ENCODE assay signal across 12 cellular contexts in the genomic region with DNA sequence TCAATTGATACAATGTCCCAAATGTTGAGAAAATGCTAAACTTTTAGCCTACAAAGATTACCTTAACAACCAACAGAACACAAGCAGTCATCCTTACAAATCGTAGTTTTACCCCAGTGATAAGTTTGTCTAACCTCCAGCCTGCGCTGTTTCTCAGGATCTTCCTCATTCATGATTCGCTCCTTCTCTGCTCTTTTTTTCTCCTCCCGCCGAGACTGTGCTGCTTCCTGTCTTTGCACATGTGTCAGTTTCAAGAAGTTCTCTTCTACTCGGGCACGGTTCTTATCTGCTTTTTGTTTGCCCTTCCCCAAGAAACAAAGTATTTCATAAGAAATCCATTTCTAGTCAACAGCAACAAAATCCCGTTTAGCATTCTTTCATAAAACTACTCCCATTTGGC. TPM values are rescaled to one million over a fixed set of nuclear protein-coding genes. Genes with fewer than 3 reads are reported as not detected.
DNase-seq lines count a peak whose midpoint lies in the region; ATAC-seq, FAIRE-seq and TF ChIP-seq lines count a peak whose summit lies in the region.
"Had no signal": no experiment of that assay in that cellular context is flagged by ENCODE, and none has a peak within 500 bp of the region (broad histone marks: within the 10 kb centered on the region; RNA-seq: fewer than 3 reads in every experiment).

No MANE protein-coding gene starts in this region.

- H3K27ac Mint-ChIP-seq in activated T-cell treated with anti-CD3 and anti-CD28 coated beads, Interleukin-2, amount 50 U/mL, for 72 hours: peak overlapping the region; percentile 96
- H3K27ac Mint-ChIP-seq in stimulated activated memory B cell treated with anti-CD40 and anti-IgM and Interleukin-4, amounts not matched to agents 10 μg/mL and 1 μg/mL and 100 μg/mL, for 72 hours: peak overlapping the region; percentile 74

- H3K27ac ChIP-seq in K562 (ENCODE audit: extremely low read depth, low read depth, low read length) (peak overlapping the region; percentile 2; the same call in 1 of the 3 replicates), adrenal gland (no peak overlapping the region)
- H3K27ac ChIP-seq: gastroesophageal sphincter had no signal

- peak; percentile 12 to 23 for DNase-seq in activated T-cell treated with anti-CD3 and anti-CD28 coated beads, Interleukin-2, amount 50 U/mL, for 72 hours
- no peak for DNase-seq in activated T-cell treated with anti-CD3 and anti-CD28 coated beads for 4 hours
- peak; percentile 93 for DNase-seq in OCI-M1 (lab: John Stamatoyannopoulos, UW)
- no peak for DNase-seq in K562 (ENCODE audit: extremely low read depth in 1 of 4, low spot score in 3 of 4)
- no peak for DNase-seq in adrenal gland
- DNase-seq: dermis blood vessel endothelial cell, NCI-H1436 treated with DMSO at 0.1 percent for 48 hours, retina had no signal

- CTCF ChIA-PET in K562 (lab: Yijun Ruan, JAX; ENCODE audit: low intra/inter-chr PET ratio): no interaction called here

- no peak overlapping the region for H2AFZ ChIP-seq in K562 (ENCODE audit: low read depth, low read length)

- BruUV-seq in K562 (replicated peaks; lab: Mats Ljungman, UMichigan): no TSS peak

- H3K9me1 ChIP-seq in K562 (ENCODE audit: control insufficient read depth, insufficient read depth, low read length): no peaks in the 10 kb centered on the region

- no peaks in the 10 kb centered on the region for H3K27me3 Mint-ChIP-seq in activated T-cell treated with anti-CD3 and anti-CD28 coated beads, Interleukin-2, amount 50 U/mL, for 72 hours (ENCODE audit: low read depth)
- H3K27me3 Mint-ChIP-seq in stimulated activated memory B cell treated with anti-CD40 and anti-IgM and Interleukin-4, amounts not matched to agents 10 μg/mL and 1 μg/mL and 100 μg/mL, for 72 hours: no peaks in the 10 kb centered on the region

- no peaks in the 10 kb centered on the region for H4K20me1 ChIP-seq in K562 (replicated peaks; ENCODE audit: control insufficient read depth, insufficient read depth, low read length)

- H3K79me2 ChIP-seq in K562 (ENCODE audit: control insufficient read depth, insufficient read depth, low read length): 0 out of 3 replicates have a peak, but pooled peaks cover 6% of the 10 kb centered on the region

- no peak for TF ChIP-seq EP300 in K562 (IDR thresholded peaks at IDR 0.05; ENCODE audit: low read length)

- in situ Hi-C loops in K562 (cut with MboI): no loop called here

- peak overlapping the region; percentile 77 to 85 for H3K4me3 Mint-ChIP-seq in activated T-cell treated with anti-CD3 and anti-CD28 coated beads, Interleukin-2, amount 50 U/mL, for 72 hours
- peak overlapping the region; percentile 2 for H3K4me3 Mint-ChIP-seq in stimulated activated memory B cell treated with anti-CD40 and anti-IgM and Interleukin-4, amounts not matched to agents 10 μg/mL and 1 μg/mL and 100 μg/mL, for 72 hours

- TF ChIP-seq CTCF in K562 (IDR thresholded peaks at IDR 0.05 in 2 of 3, conservative IDR thresholded peaks at IDR 0.05 in 1 of 3; ENCODE audit: insufficient read depth in 2 of 3, low read depth in 1 of 3, low read length in 3 of 3) (no peak), adrenal gland (IDR thresholded peaks at IDR 0.05) (no peak)

- H3K27me3 ChIP-seq in K562 (ENCODE audit: control insufficient read depth in 2 of 2, insufficient read depth in 2 of 2, low read length in 2 of 2) (no peaks in the 10 kb centered on the region), adrenal gland (no peaks in the 10 kb centered on the region)
- H3K27me3 ChIP-seq: gastroesophageal sphincter had no signal

- H3K36me3 Mint-ChIP-seq in activated T-cell treated with anti-CD3 and anti-CD28 coated beads, Interleukin-2, amount 50 U/mL, for 72 hours (ENCODE audit: insufficient read depth in 2 of 2): peaks cover 11 to 33% of the 10 kb centered on the region in 2 donors
- H3K36me3 Mint-ChIP-seq in stimulated activated memory B cell treated with anti-CD40 and anti-IgM and Interleukin-4, amounts not matched to agents 10 μg/mL and 1 μg/mL and 100 μg/mL, for 72 hours: peaks cover 54% of the 10 kb centered on the region

- H3K4me2 ChIP-seq in K562 (ENCODE audit: insufficient read depth, low read length): no peak overlapping the region

- no peaks in the 10 kb centered on the region for H3K9me3 Mint-ChIP-seq in activated T-cell treated with anti-CD3 and anti-CD28 coated beads, Interleukin-2, amount 50 U/mL, for 72 hours
- no peaks in the 10 kb centered on the region for H3K9me3 Mint-ChIP-seq in stimulated activated memory B cell treated with anti-CD40 and anti-IgM and Interleukin-4, amounts not matched to agents 10 μg/mL and 1 μg/mL and 100 μg/mL, for 72 hours

- POLR2A ChIA-PET in K562 (lab: Yijun Ruan, JAX): interaction anchor here (0.7 to 1.5 kb wide), 2 partner anchors 9 to 10 kb away, joined by 3 to 4 read pairs; no protein-coding TSS in a partner anchor

- intact Hi-C loops in K562 (cut with micrococcal nuclease): no loop called here
- intact Hi-C loops in adrenal gland (cut with DNase I): no loop called here

- TF ChIP-seq POLR2A in K562 (conservative IDR thresholded peaks at IDR 0.05) (no peak), adrenal gland (IDR thresholded peaks at IDR 0.05) (no peak)

- no peaks in the 10 kb centered on the region for H3K9me3 ChIP-seq in K562 (replicated peaks; ENCODE audit: control insufficient read depth, insufficient read depth, low read depth, low read length)
- no peaks in the 10 kb centered on the region for H3K9me3 ChIP-seq in adrenal gland (replicated peaks in 1 of 3)
- H3K9me3 ChIP-seq: gastroesophageal sphincter had no signal

- TF ChIP-seq RAD21 in K562 (CRISPR knock-in tag; conservative IDR thresholded peaks at IDR 0.05 in 1 of 2, IDR thresholded peaks at IDR 0.05 in 1 of 2): no peak

- no peak overlapping the region for H3K9ac ChIP-seq in K562 (ENCODE audit: insufficient read depth in 1 of 2, low read depth in 2 of 2, low read length in 2 of 2)

- H3K36me3 ChIP-seq in K562 (ENCODE audit: control insufficient read depth, insufficient read depth, low read length) (peaks cover 85% of the 10 kb centered on the region), adrenal gland (replicated peaks in 1 of 2) (peaks cover 0 to 78% of the 10 kb centered on the region in 2 donors)

- H3K4me1 ChIP-seq in K562 (replicated peaks in 1 of 2; ENCODE audit: control insufficient read depth in 2 of 2, insufficient read depth in 2 of 2, low read length in 2 of 2) (no peaks in the 10 kb centered on the region), adrenal gland (replicated peaks in 1 of 2) (no peaks in the 10 kb centered on the region)
- H3K4me1 ChIP-seq: gastroesophageal sphincter had no signal

- FAIRE-seq in K562 (lab: Jason Lieb, UNC): no peak

- peaks cover 22% of the 10 kb centered on the region for H3K4me1 Mint-ChIP-seq in activated T-cell treated with anti-CD3 and anti-CD28 coated beads, Interleukin-2, amount 50 U/mL, for 72 hours (ENCODE audit: low read depth)
- peaks cover 8% of the 10 kb centered on the region for H3K4me1 Mint-ChIP-seq in stimulated activated memory B cell treated with anti-CD40 and anti-IgM and Interleukin-4, amounts not matched to agents 10 μg/mL and 1 μg/mL and 100 μg/mL, for 72 hours

- ATAC-seq in activated T-cell treated with anti-CD3 and anti-CD28 coated beads, Interleukin-2, amount 50 U/mL, for 72 hours (replicated peaks in 1 of 2): peak; percentile 31 to 53
- ATAC-seq in K562: no peak
- ATAC-seq in stimulated activated memory B cell treated with anti-CD40 and anti-IgM and Interleukin-4, amounts not matched to agents 10 μg/mL and 1 μg/mL and 100 μg/mL, for 72 hours: no peak
- no peak for ATAC-seq in HG03039 (IDR thresholded peaks at IDR 0.05; ENCODE audit: unreplicated experiment)
- no peak for ATAC-seq in HG03565 (IDR thresholded peaks at IDR 0.05; ENCODE audit: unreplicated experiment)
- ATAC-seq: gastroesophageal sphincter had no signal

- WGBS in K562 (ENCODE audit: insufficient coverage, low coverage, missing lambda C conversion rate): 74% methylated on average over 8 of the region's 8 CpGs
- 65 to 77% (median 75%) methylated on average over 8 of the region's 8 CpGs for WGBS in adrenal gland, 4 donors

- H3K4me3 ChIP-seq in K562: no peak overlapping the region
- H3K4me3 ChIP-seq in adrenal gland: no peak overlapping the region
- H3K4me3 ChIP-seq: gastroesophageal sphincter had no signal

RNA-seq across cellular contexts. Expression of a gene that starts 10.2 kb away (rescaled TPM):
- total RNA-seq in activated T-cell treated with anti-CD3 and anti-CD28 coated beads, Interleukin-2, amount 50 U/mL, for 72 hours: 10 to 100 TPM; 71.7 to 77.7 TPM
- total RNA-seq in K562 (2011; cell fraction: chromatin; rRNA removed; ENCODE audit: low replicate concordance): 114 and 163 TPM in 2 replicates
- total RNA-seq in K562 (2011; cell fraction: nucleolus; rRNA removed): 45.9 and 52.5 TPM in 2 replicates
- 91.0 and 162 TPM in 2 replicates for total RNA-seq in K562 (2011; cell fraction: nucleoplasm; rRNA removed)
- total RNA-seq in K562 (2014; rRNA removed): 10.6 and 12.9 TPM in 2 replicates
- 19.4 and 21.5 TPM in 2 replicates for total RNA-seq in K562 (2014; rRNA removed; fragmentation: Illumina TruSeq; extraction: Trizol)
- 18.7 and 20.5 TPM in 2 replicates for total RNA-seq in K562 (2015; rRNA removed; fragmentation: Illumina TruSeq; extraction: Trizol)
- total RNA-seq in K562 (2021): 21.2 and 22.5 TPM in 2 replicates
- 33.0 and 46.3 TPM in 2 replicates for polyA plus RNA-seq in K562 (2011; rRNA removed)
- 24.1 and 25.3 TPM in 2 replicates for polyA plus RNA-seq in K562 (2011; cell fraction: cytosol; rRNA removed)
- polyA plus RNA-seq in K562 (2011; cell fraction: nucleus; rRNA removed): 88.9 and 93.8 TPM in 2 replicates
- 26.8 and 31.1 TPM in 2 replicates for polyA plus RNA-seq in K562 (2012)
- polyA plus RNA-seq in K562 (2014; fragmentation: Illumina TruSeq; extraction: Trizol): 28.9 and 30.4 TPM in 2 replicates
- 10 to 100 TPM in 1 of 2 experiments, 1 to 10 TPM in 1; 6.6 to 12.5 TPM for polyA plus RNA-seq in K562 (2014; fragmentation: Nextera tagmentation; extraction: Ambion mirVana)
- 19.6 and 20.2 TPM in 2 replicates for polyA plus RNA-seq in K562 (2014; rRNA removed)
- 36.9 and 43.2 TPM in 2 replicates for polyA minus RNA-seq in K562 (2011; rRNA and poly(A)+ RNA removed)
- polyA minus RNA-seq in K562 (2011; cell fraction: cytosol; rRNA and poly(A)+ RNA removed): 8.1 and 13.3 TPM in 2 replicates
- polyA minus RNA-seq in K562 (2011; cell fraction: nucleus; rRNA and poly(A)+ RNA removed): 21.5 and 34.3 TPM in 2 replicates
- total RNA-seq in adrenal gland: 10 to 100 TPM; 16.7 to 91.1 (median 37.5) TPM
- polyA plus RNA-seq in adrenal gland: 10 to 100 TPM; 34.5 to 67.6 (median 53.9) TPM

RNA-seq across cellular contexts. Expression of a gene that starts 21.6 kb away (rescaled TPM):
- total RNA-seq in activated T-cell treated with anti-CD3 and anti-CD28 coated beads, Interleukin-2, amount 50 U/mL, for 72 hours: 10 to 100 TPM; 59.5 to 60.3 TPM
- 103 and 222 TPM in 2 replicates for total RNA-seq in K562 (2011; cell fraction: chromatin; rRNA removed; ENCODE audit: low replicate concordance)
- total RNA-seq in K562 (2011; cell fraction: nucleolus; rRNA removed): 69.7 and 88.4 TPM in 2 replicates
- 122 and 142 TPM in 2 replicates for total RNA-seq in K562 (2011; cell fraction: nucleoplasm; rRNA removed)
- total RNA-seq in K562 (2014; rRNA removed) (97.4 and 106 TPM in 2 replicates), K562 (2014; rRNA removed; fragmentation: Illumina TruSeq; extraction: Trizol) (135 and 153 TPM in 2 replicates), K562 (2015; rRNA removed; fragmentation: Illumina TruSeq; extraction: Trizol) (135 and 138 TPM in 2 replicates), K562 (2021) (104 and 118 TPM in 2 replicates), adrenal gland (100 to 1,000 TPM in 4 of 8 donors, 10 to 100 TPM in 4; 46.8 to 148 (median 109) TPM)
- polyA plus RNA-seq in K562 (2011; rRNA removed) (91.4 and 138 TPM in 2 replicates), K562 (2014; fragmentation: Illumina TruSeq; extraction: Trizol) (142 and 162 TPM in 2 replicates), K562 (2014; fragmentation: Nextera tagmentation; extraction: Ambion mirVana) (10 to 100 TPM; 15.5 to 20.5 TPM), K562 (2014; rRNA removed) (122 and 125 TPM in 2 replicates), adrenal gland (100 to 1,000 TPM in 1 of 3 donors, 10 to 100 TPM in 2; 24.2 to 216 (median 29.0) TPM)
- 24.9 and 47.4 TPM in 2 replicates for polyA plus RNA-seq in K562 (2011; cell fraction: cytosol; rRNA removed)
- 27.4 and 34.6 TPM in 2 replicates for polyA plus RNA-seq in K562 (2011; cell fraction: nucleus; rRNA removed)
- polyA plus RNA-seq in K562 (2012): 76.4 and 96.4 TPM in 2 replicates
- polyA minus RNA-seq in K562 (2011; rRNA and poly(A)+ RNA removed): 174 and 206 TPM in 2 replicates
- 41.3 and 67.3 TPM in 2 replicates for polyA minus RNA-seq in K562 (2011; cell fraction: cytosol; rRNA and poly(A)+ RNA removed)
- 19.8 and 35.3 TPM in 2 replicates for polyA minus RNA-seq in K562 (2011; cell fraction: nucleus; rRNA and poly(A)+ RNA removed)

RNA-seq across cellular contexts. Expression of a gene that starts 22.2 kb away (rescaled TPM):
- total RNA-seq in activated T-cell treated with anti-CD3 and anti-CD28 coated beads, Interleukin-2, amount 50 U/mL, for 72 hours: 100 to 1,000 TPM; 112 to 114 TPM
- 286 and 625 TPM in 2 replicates for total RNA-seq in K562 (2011; cell fraction: chromatin; rRNA removed; ENCODE audit: low replicate concordance)
- total RNA-seq in K562 (2011; cell fraction: nucleolus; rRNA removed): 95.6 and 105 TPM in 2 replicates
- total RNA-seq in K562 (2011; cell fraction: nucleoplasm; rRNA removed): 194 and 282 TPM in 2 replicates
- 54.0 and 65.1 TPM in 2 replicates for total RNA-seq in K562 (2014; rRNA removed)
- total RNA-seq in K562 (2014; rRNA removed; fragmentation: Illumina TruSeq; extraction: Trizol): 74.6 and 82.9 TPM in 2 replicates
- total RNA-seq in K562 (2015; rRNA removed; fragmentation: Illumina TruSeq; extraction: Trizol): 80.9 and 87.6 TPM in 2 replicates
- 92.0 and 93.7 TPM in 2 replicates for total RNA-seq in K562 (2021)
- polyA plus RNA-seq in K562 (2011; rRNA removed): 121 and 149 TPM in 2 replicates
- polyA plus RNA-seq in K562 (2011; cell fraction: cytosol; rRNA removed): 26.3 and 46.1 TPM in 2 replicates
- polyA plus RNA-seq in K562 (2011; cell fraction: nucleus; rRNA removed): 277 and 361 TPM in 2 replicates
- polyA plus RNA-seq in K562 (2012): 76.8 and 90.5 TPM in 2 replicates
- polyA plus RNA-seq in K562 (2014; fragmentation: Illumina TruSeq; extraction: Trizol): 128 and 133 TPM in 2 replicates
- polyA plus RNA-seq in K562 (2014; fragmentation: Nextera tagmentation; extraction: Ambion mirVana): 10 to 100 TPM; 16.5 to 28.4 TPM
- polyA plus RNA-seq in K562 (2014; rRNA removed): 110 and 127 TPM in 2 replicates
- polyA minus RNA-seq in K562 (2011; rRNA and poly(A)+ RNA removed): 144 and 149 TPM in 2 replicates
- 49.8 and 56.9 TPM in 2 replicates for polyA minus RNA-seq in K562 (2011; cell fraction: cytosol; rRNA and poly(A)+ RNA removed)
- 82.4 and 167 TPM in 2 replicates for polyA minus RNA-seq in K562 (2011; cell fraction: nucleus; rRNA and poly(A)+ RNA removed)
- total RNA-seq in adrenal gland: 10 to 100 TPM; 45.0 to 99.8 (median 80.3) TPM
- polyA plus RNA-seq in adrenal gland: 100 to 1,000 TPM in 1 of 3 donors, 10 to 100 TPM in 2; 80.3 to 109 (median 88.8) TPM

RNA-seq across cellular contexts. Expression of a gene that starts 51.9 kb away (rescaled TPM):
- total RNA-seq in activated T-cell treated with anti-CD3 and anti-CD28 coated beads, Interleukin-2, amount 50 U/mL, for 72 hours: 100 to 1,000 TPM; 227 to 324 TPM
- total RNA-seq in K562 (2011; cell fraction: chromatin; rRNA removed; ENCODE audit: low replicate concordance): 3.2 and 10.4 TPM in 2 replicates
- 9.2 and 10.3 TPM in 2 replicates for total RNA-seq in K562 (2011; cell fraction: nucleolus; rRNA removed)
- 4.0 and 4.8 TPM in 2 replicates for total RNA-seq in K562 (2011; cell fraction: nucleoplasm; rRNA removed)
- total RNA-seq in K562 (2014; rRNA removed) (7.6 and 8.7 TPM in 2 replicates), K562 (2014; rRNA removed; fragmentation: Illumina TruSeq; extraction: Trizol) (0.70 and 0.76 TPM in 2 replicates), K562 (2015; rRNA removed; fragmentation: Illumina TruSeq; extraction: Trizol) (2.1 and 2.7 TPM in 2 replicates), K562 (2021) (8.7 and 11.2 TPM in 2 replicates), adrenal gland (10 to 100 TPM in 7 of 8 donors, 1 to 10 TPM in 1; 6.3 to 20.1 (median 12.0) TPM)
- polyA plus RNA-seq in K562 (2011; rRNA removed) (5.6 and 5.8 TPM in 2 replicates), K562 (2014; fragmentation: Illumina TruSeq; extraction: Trizol) (2.8 and 4.9 TPM in 2 replicates), K562 (2014; fragmentation: Nextera tagmentation; extraction: Ambion mirVana) (under 1 TPM; 0.07 to 0.18 TPM), K562 (2014; rRNA removed) (8.7 and 11.1 TPM in 2 replicates), adrenal gland (10 to 100 TPM in 2 of 3 donors, 1 to 10 TPM in 1; 2.5 to 76.3 (median 34.6) TPM)
- polyA plus RNA-seq in K562 (2011; cell fraction: cytosol; rRNA removed): 4.3 and 9.2 TPM in 2 replicates
- 13.6 and 28.0 TPM in 2 replicates for polyA plus RNA-seq in K562 (2011; cell fraction: nucleus; rRNA removed)
- 4.9 and 8.0 TPM in 2 replicates for polyA plus RNA-seq in K562 (2012)
- polyA minus RNA-seq in K562 (2011; rRNA and poly(A)+ RNA removed): 0.88 and 0.93 TPM in 2 replicates
- polyA minus RNA-seq in K562 (2011; cell fraction: cytosol; rRNA and poly(A)+ RNA removed): 5.2 and 7.3 TPM in 2 replicates
- 5.6 and 7.0 TPM in 2 replicates for polyA minus RNA-seq in K562 (2011; cell fraction: nucleus; rRNA and poly(A)+ RNA removed)

Comparison
In these comparisons a context has a peak if more than half of its experiments do, and no peak if none do; other contexts are left out.
1. DNase-seq: peak in activated T-cell treated with anti-CD3 and anti-CD28 coated beads, Interleukin-2, amount 50 U/mL, for 72 hours (2 of 2) and OCI-M1 (single experiment); none in activated T-cell treated with anti-CD3 and anti-CD28 coated beads for 4 hours (single experiment), K562 (0 of 4) and adrenal gland (0 of 7).
2. ATAC-seq: peak in activated T-cell treated with anti-CD3 and anti-CD28 coated beads, Interleukin-2, amount 50 U/mL, for 72 hours (2 of 2); none in K562 (single experiment), stimulated activated memory B cell treated with anti-CD40 and anti-IgM and Interleukin-4, amounts not matched to agents 10 μg/mL and 1 μg/mL and 100 μg/mL, for 72 hours (single experiment), HG03039 (single experiment) and HG03565 (single experiment).